In genomic region chr4:3372933-3373465, GRCh38 we compare ENCODE assay signal across 9 cellular contexts.
DNase-seq lines count a peak whose midpoint lies in the region; ATAC-seq, FAIRE-seq and TF ChIP-seq lines count a peak whose summit lies in the region.
"Had no signal": no experiment of that assay in that cellular context is flagged by ENCODE, and none has a peak within 500 bp of the region (broad histone marks: within the 10 kb centered on the region; RNA-seq: fewer than 3 reads in every experiment).

No MANE protein-coding gene starts in this region.

- no peaks in the 10 kb centered on the region for H3K27me3 ChIP-seq in aorta (ENCODE audit: control insufficient read depth in 1 of 2, insufficient read depth in 2 of 2, low read length in 1 of 2)

- TF ChIP-seq CTCF in kidney (IDR thresholded peaks at IDR 0.05; ENCODE audit: borderline replicate concordance, extremely low read depth, insufficient read depth) = no peak

- no peaks in the 10 kb centered on the region for H3K9me3 ChIP-seq in kidney (ENCODE audit: control insufficient read depth in 1 of 2, low read length in 2 of 2)
- no peaks in the 10 kb centered on the region for H3K9me3 ChIP-seq in aorta (ENCODE audit: control insufficient read depth, low read length)

- no peaks in the 10 kb centered on the region for H3K9me3 Mint-ChIP-seq in activated naive CD4-positive, alpha-beta T cell treated with anti-CD3 and anti-CD28 coated beads, Interleukin-2, amount 50 U/mL, for 24 hours
- no peaks in the 10 kb centered on the region for H3K9me3 Mint-ChIP-seq in T-cell
- H3K9me3 Mint-ChIP-seq: activated T-helper 1 cell treated with anti-CD3 and anti-CD28 coated beads, Interleukin-12 subunit alpha, Interleukin-12 subunit beta, Interleukin-2, Interleukin-4 antibody, amounts not matched to agents 30 ng/mL and 10 ng/mL and 1 ng/mL, durations not matched to agents 14 hours and 24 hours and 36 hours had no signal

- intact Hi-C loops in kidney (cut with DNase I) (no loop called here), aorta (cut with DNase I) (loop anchor here in 1 of 2 donors (5.0 kb wide), 1 partner anchor 34 kb away; no protein-coding TSS in a partner anchor)

- H3K27ac ChIP-seq in kidney (ENCODE audit: low read depth in 2 of 2, low read length in 2 of 2) = no peak overlapping the region
- H3K27ac ChIP-seq in aorta (ENCODE audit: low read depth in 1 of 2, low read length in 2 of 2) = no peak overlapping the region

- no peak for FAIRE-seq in kidney (lab: Jason Lieb, UNC)

- H3K36me3 Mint-ChIP-seq in activated naive CD4-positive, alpha-beta T cell treated with anti-CD3 and anti-CD28 coated beads, Interleukin-2, amount 50 U/mL, for 24 hours = peaks cover under 1% of the 10 kb centered on the region
- peaks cover 4% of the 10 kb centered on the region for H3K36me3 Mint-ChIP-seq in T-cell

- DNase-seq in activated naive CD4-positive, alpha-beta T cell treated with anti-CD3 and anti-CD28 coated beads, Interleukin-2, amount 50 U/mL, for 16 hours = no peak
- DNase-seq in T-cell (peak in 11 of 34 experiments; percentile 12 to 58 (median 21)), kidney (peak; percentile 87), aorta (peak; percentile 83 to 94), NCI-H1105 treated with DMSO at 0.1 percent for 48 hours (lab: John Stamatoyannopoulos, UW) (no peak), A172 (ENCODE audit: low spot score) (no peak), KG1 (lab: John Stamatoyannopoulos, UW) (no peak)

- H3K27me3 Mint-ChIP-seq in activated naive CD4-positive, alpha-beta T cell treated with anti-CD3 and anti-CD28 coated beads, Interleukin-2, amount 50 U/mL, for 24 hours = peaks cover 1% of the 10 kb centered on the region
- H3K27me3 Mint-ChIP-seq in T-cell = peaks cover 6 to 16% of the 10 kb centered on the region in 2 donors

- ATAC-seq in T-cell (replicated peaks in 1 of 4) = peak in 1 of 4 experiments; percentile 13
- peak; percentile 49 for ATAC-seq in aorta (ENCODE audit: low FRiP score)

- H3K4me3 ChIP-seq in kidney (ENCODE audit: low read length in 2 of 2) (no peak overlapping the region), aorta (ENCODE audit: low read length in 2 of 2) (no peak overlapping the region)

- H3K4me1 ChIP-seq in kidney (ENCODE audit: control insufficient read depth in 1 of 2, insufficient read depth in 1 of 2, low read depth in 1 of 2, low read length in 2 of 2) (peaks cover 0 to 20% of the 10 kb centered on the region in 2 donors), aorta (ENCODE audit: control insufficient read depth in 1 of 2, insufficient read depth in 2 of 2, low read length in 2 of 2) (peaks cover 0 to 1% of the 10 kb centered on the region in 2 donors)

- 92% methylated on average over 28 of the region's 28 CpGs for WGBS in aorta, 2 donors

- no peak overlapping the region for H3K9ac ChIP-seq in kidney (ENCODE audit: low read length in 2 of 2)

- CTCF ChIA-PET in T-cell (lab: Charles Lee) = no interaction called here

- peak overlapping the region; percentile 42 for H3K4me3 Mint-ChIP-seq in activated naive CD4-positive, alpha-beta T cell treated with anti-CD3 and anti-CD28 coated beads, Interleukin-2, amount 50 U/mL, for 24 hours
- peak overlapping the region in 2 of 3 donors; percentile 37 to 62 for H3K4me3 Mint-ChIP-seq in T-cell
- H3K4me3 Mint-ChIP-seq: activated T-helper 1 cell treated with anti-CD3 and anti-CD28 coated beads, Interleukin-12 subunit alpha, Interleukin-12 subunit beta, Interleukin-2, Interleukin-4 antibody, amounts not matched to agents 30 ng/mL and 10 ng/mL and 1 ng/mL, durations not matched to agents 14 hours and 24 hours and 36 hours had no signal

- H3K36me3 ChIP-seq in kidney (ENCODE audit: control insufficient read depth in 1 of 2, insufficient read depth in 2 of 2, low read length in 2 of 2) = no peaks in the 10 kb centered on the region
- H3K36me3 ChIP-seq in aorta (ENCODE audit: control insufficient read depth in 1 of 2, insufficient read depth in 2 of 2, low read length in 1 of 2) = no peaks in the 10 kb centered on the region

- H3K27ac Mint-ChIP-seq in activated naive CD4-positive, alpha-beta T cell treated with anti-CD3 and anti-CD28 coated beads, Interleukin-2, amount 50 U/mL, for 24 hours = no peak overlapping the region
- no peak overlapping the region for H3K27ac Mint-ChIP-seq in T-cell
- H3K27ac Mint-ChIP-seq: activated T-helper 1 cell treated with anti-CD3 and anti-CD28 coated beads, Interleukin-12 subunit alpha, Interleukin-12 subunit beta, Interleukin-2, Interleukin-4 antibody, amounts not matched to agents 30 ng/mL and 10 ng/mL and 1 ng/mL, durations not matched to agents 14 hours and 24 hours and 36 hours had no signal

- POLR2A ChIA-PET in T-cell (lab: Charles Lee) = no interaction called here

- peaks cover 50% of the 10 kb centered on the region for H3K4me1 Mint-ChIP-seq in activated naive CD4-positive, alpha-beta T cell treated with anti-CD3 and anti-CD28 coated beads, Interleukin-2, amount 50 U/mL, for 24 hours
- peaks cover 26 to 55% (median 42%) of the 10 kb centered on the region in 3 donors for H3K4me1 Mint-ChIP-seq in T-cell

Comparison
In these comparisons a context has a peak if more than half of its experiments do, and no peak if none do; other contexts are left out.
1. DNase-seq: peak in kidney (single experiment) and aorta (2 of 2); none in activated naive CD4-positive, alpha-beta T cell treated with anti-CD3 and anti-CD28 coated beads, Interleukin-2, amount 50 U/mL, for 16 hours (single experiment), NCI-H1105 treated with DMSO at 0.1 percent for 48 hours (single experiment), A172 (single experiment) and KG1 (single experiment).